ENCODE assay signal across 14 cellular contexts in the genomic region with DNA sequence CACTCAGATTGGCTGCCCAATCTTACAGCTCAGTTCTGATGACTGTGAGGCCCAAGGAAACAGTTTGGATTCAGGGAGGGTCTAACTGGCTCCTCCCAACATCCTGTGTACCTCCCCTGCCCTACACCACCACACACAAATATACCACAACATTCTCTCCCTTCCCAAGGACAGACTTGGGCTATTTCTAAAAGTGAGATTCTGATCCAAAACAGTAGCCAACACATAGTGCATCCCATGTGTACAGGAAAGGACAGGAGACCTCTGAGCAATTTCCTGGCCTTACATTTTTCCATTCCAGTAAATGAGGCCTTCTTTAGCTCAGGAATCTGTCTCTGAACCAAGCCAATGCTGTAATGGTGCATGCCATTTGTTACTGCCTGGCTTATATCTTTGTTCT. TPM values are rescaled to one million over a fixed set of nuclear protein-coding genes. Genes with fewer than 3 reads are reported as not detected.
DNase-seq lines count a peak whose midpoint lies in the region; ATAC-seq and TF ChIP-seq lines count a peak whose summit lies in the region.
"Had no signal": no experiment of that assay in that cellular context is flagged by ENCODE, and none has a peak within 500 bp of the region (broad histone marks: within the 10 kb centered on the region; RNA-seq: fewer than 3 reads in every experiment).

No MANE protein-coding gene starts in this region.

- H2BK20ac ChIP-seq in IMR-90 (ENCODE audit: low read depth, low read length): no peak overlapping the region

- ATAC-seq in IMR-90 (ENCODE audit: low read depth) (peak; percentile 51), gastroesophageal sphincter (peak; percentile 40), left lobe of liver (no peak)
- ATAC-seq: CD8-positive, alpha-beta T cell; sciatic nerve had no signal

- H2AK9ac ChIP-seq in IMR-90 (replicated peaks; ENCODE audit: low read depth, low read length, poor library complexity): no peak overlapping the region

- H3K27ac ChIP-seq in IMR-90 (ENCODE audit: insufficient read depth, low read length): no peak overlapping the region
- H3K27ac ChIP-seq in breast epithelium: peak overlapping the region; percentile 81 to 82
- no peak overlapping the region for H3K27ac ChIP-seq in gastroesophageal sphincter
- H3K27ac ChIP-seq: SJCRH30 had no signal

- peak overlapping the region in 1 of 2 experiments; percentile 52; a peak in 1 of 4 replicates for H4K8ac ChIP-seq in IMR-90 (ENCODE audit: low read depth in 2 of 2, low read length in 2 of 2)

- TF ChIP-seq EP300 in gastroesophageal sphincter (IDR thresholded peaks at IDR 0.05): no peak

- H3K36me3 ChIP-seq in IMR-90 (ENCODE audit: control insufficient read depth, insufficient read depth, low read length) (no peaks in the 10 kb centered on the region), breast epithelium (no peaks in the 10 kb centered on the region), gastroesophageal sphincter (no peaks in the 10 kb centered on the region)
- H3K36me3 ChIP-seq: SJCRH30 had no signal

- H3K9ac ChIP-seq in IMR-90 (ENCODE audit: low read depth, low read length): no peak overlapping the region

- dilution Hi-C loops in IMR-90 (cut with HindIII; ENCODE audit: low sequenced_read_pairs, unreplicated experiment): no loop called here

- no peak overlapping the region for H3K23ac ChIP-seq in IMR-90 (ENCODE audit: low read depth, low read length)

- no peaks in the 10 kb centered on the region for H3K9me1 ChIP-seq in IMR-90 (ENCODE audit: insufficient read depth, low read length)

- H4K5ac ChIP-seq in IMR-90 (ENCODE audit: low read depth, low read length): no peak overlapping the region; the same call in 1 of the 2 replicates

- no peaks in the 10 kb centered on the region for H3K79me1 ChIP-seq in IMR-90 (ENCODE audit: low read depth in 1 of 2, low read length in 2 of 2)

- POLR2A ChIA-PET in IMR-90 (lab: Charles Lee; ENCODE audit: unreplicated experiment): no interaction called here

- H4K91ac ChIP-seq in IMR-90 (ENCODE audit: insufficient read depth, low read depth, low read length): no peak overlapping the region

- TF ChIP-seq CTCF in IMR-90 (conservative IDR thresholded peaks at IDR 0.05; ENCODE audit: low read depth, low read length) (no peak), breast epithelium (IDR thresholded peaks at IDR 0.05) (no peak), gastroesophageal sphincter (IDR thresholded peaks at IDR 0.05) (no peak)

- no peak overlapping the region for H3K18ac ChIP-seq in IMR-90 (ENCODE audit: low read depth, low read length)

- TF ChIP-seq POLR2A in IMR-90 (IDR thresholded peaks at IDR 0.05; ENCODE audit: low read depth, low read length) (no peak), breast epithelium (IDR thresholded peaks at IDR 0.05) (no peak), gastroesophageal sphincter (IDR thresholded peaks at IDR 0.05) (no peak)

- BruUV-seq in IMR-90 (replicated peaks; lab: Mats Ljungman, UMichigan): no TSS peak

- H2BK15ac ChIP-seq in IMR-90 (ENCODE audit: low read depth, low read length): peak overlapping the region; percentile 4; the same call in 1 of the 3 replicates

- H3K9me3 ChIP-seq in IMR-90 (ENCODE audit: control insufficient read depth, insufficient read depth, low read length): no peaks in the 10 kb centered on the region
- H3K9me3 ChIP-seq in breast epithelium: no peaks in the 10 kb centered on the region
- H3K9me3 ChIP-seq in gastroesophageal sphincter: no peaks in the 10 kb centered on the region
- H3K9me3 ChIP-seq: SJCRH30 had no signal

- intact Hi-C loops in IMR-90 (cut with micrococcal nuclease): no loop called here
- intact Hi-C loops in breast epithelium (cut with DNase I; ENCODE audit: low total_unique reads): no loop called here

- H2BK5ac ChIP-seq in IMR-90 (ENCODE audit: low read depth, low read length, poor library complexity, severe bottlenecking): no peak overlapping the region

- H2BK120ac ChIP-seq in IMR-90 (ENCODE audit: low read depth, low read length): no peak overlapping the region

- H3K4me3 ChIP-seq in IMR-90 (ENCODE audit: insufficient read depth, low read depth, low read length) (no peak overlapping the region), breast epithelium (no peak overlapping the region), gastroesophageal sphincter (no peak overlapping the region)
- H3K4me3 ChIP-seq: SJCRH30 had no signal

- H4K20me1 ChIP-seq in IMR-90 (ENCODE audit: insufficient read depth, low read length): no peaks in the 10 kb centered on the region

- in situ Hi-C loops in IMR-90 (cut with MboI; ENCODE audit: low sequenced_read_pairs): no loop called here

- CTCF ChIA-PET in IMR-90 (lab: Yijun Ruan, JAX): interaction anchor here (0.6 kb wide), 2 partner anchors 23 to 34 kb away, joined by 3 to 4 read pairs; no protein-coding TSS in a partner anchor

- DNase-seq in IMR-90: peak; percentile 45
- DNase-seq in breast epithelium (ENCODE audit: low spot score in 2 of 2): no peak
- peak; percentile 28 for DNase-seq in stromal cell of bone marrow (ENCODE audit: low read depth)
- no peak for DNase-seq in NCI-H128 (lab: John Stamatoyannopoulos, UW; ENCODE audit: unreplicated experiment)
- DNase-seq in EL: no peak
- no peak for DNase-seq in left lobe of liver (ENCODE audit: low spot score)
- DNase-seq: activated naive CD4-positive, alpha-beta T cell treated with anti-CD3 and anti-CD28 coated beads for 36 hours; CD8-positive, alpha-beta T cell; kidney; naive B cell; NCI-H2081 had no signal

- H2AFZ ChIP-seq in IMR-90 (replicated peaks; ENCODE audit: low read length, poor library complexity): peak overlapping the region; percentile 63

- peak overlapping the region; percentile 47 for H3K4ac ChIP-seq in IMR-90 (ENCODE audit: low read depth, low read length)

- H3K56ac ChIP-seq in IMR-90 (ENCODE audit: extremely low read depth, insufficient read depth, low read length): no peak overlapping the region

- no peak for TF ChIP-seq RAD21 in IMR-90 (IDR thresholded peaks at IDR 0.05; ENCODE audit: low read length)

- H3K4me1 ChIP-seq in IMR-90 (ENCODE audit: control insufficient read depth, insufficient read depth, low read length) (peaks cover 5% of the 10 kb centered on the region; the same call in 1 of the 2 replicates), breast epithelium (no peaks in the 10 kb centered on the region), gastroesophageal sphincter (peaks cover 0 to 17% (median 0%) of the 10 kb centered on the region in 3 donors)

- H2AK5ac ChIP-seq in IMR-90 (ENCODE audit: low read depth, low read length): peak overlapping the region; percentile 40; the same call in 1 of the 2 replicates

- peak overlapping the region; percentile 26; the same call in 1 of the 2 replicates for H3K14ac ChIP-seq in IMR-90 (replicated peaks; ENCODE audit: low read depth, low read length)

- no peak overlapping the region for H3K4me2 ChIP-seq in IMR-90 (ENCODE audit: low read depth, low read length)

- H3K27me3 ChIP-seq in IMR-90 (ENCODE audit: control insufficient read depth, insufficient read depth, low read length) (no peaks in the 10 kb centered on the region), breast epithelium (no peaks in the 10 kb centered on the region), gastroesophageal sphincter (no peaks in the 10 kb centered on the region)
- H3K27me3 ChIP-seq: SJCRH30 had no signal

TF ChIP-seq in IMR-90, 13 proteins besides CTCF, POLR2A, EP300 and RAD21:
- TF ChIP-seq MAFK (IDR thresholded peaks at IDR 0.05; ENCODE audit: low read depth, low read length): no peak
- no peak for TF ChIP-seq RCOR1 (IDR thresholded peaks at IDR 0.05; ENCODE audit: insufficient replicate concordance, low read length)
- no peak for TF ChIP-seq MXI1 (IDR thresholded peaks at IDR 0.05; ENCODE audit: borderline replicate concordance, low read depth, low read length)
- TF ChIP-seq MAZ (IDR thresholded peaks at IDR 0.05; ENCODE audit: borderline replicate concordance, low read depth, low read length): no peak
- no peak for TF ChIP-seq CEBPB (IDR thresholded peaks at IDR 0.05; ENCODE audit: low read depth, low read length)
- TF ChIP-seq BHLHE40 (IDR thresholded peaks at IDR 0.05; ENCODE audit: low read depth, low read length): no peak
- TF ChIP-seq NFE2L2 (IDR thresholded peaks at IDR 0.05; ENCODE audit: low read depth, low read length): no peak
- TF ChIP-seq, protein P1, sequence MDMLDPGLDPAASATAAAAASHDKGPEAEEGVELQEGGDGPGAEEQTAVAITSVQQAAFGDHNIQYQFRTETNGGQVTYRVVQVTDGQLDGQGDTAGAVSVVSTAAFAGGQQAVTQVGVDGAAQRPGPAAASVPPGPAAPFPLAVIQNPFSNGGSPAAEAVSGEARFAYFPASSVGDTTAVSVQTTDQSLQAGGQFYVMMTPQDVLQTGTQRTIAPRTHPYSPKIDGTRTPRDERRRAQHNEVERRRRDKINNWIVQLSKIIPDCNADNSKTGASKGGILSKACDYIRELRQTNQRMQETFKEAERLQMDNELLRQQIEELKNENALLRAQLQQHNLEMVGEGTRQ (IDR thresholded peaks at IDR 0.05; ENCODE audit: low read depth, low read length): no peak

RNA-seq across cellular contexts. Expression of a gene that starts 20.8 kb away (rescaled TPM):
- total RNA-seq in IMR-90 (2012; rRNA removed) (not detected in 2 replicates), breast epithelium (1 to 10 TPM; 1.9 to 5.2 (median 2.6) TPM), gastroesophageal sphincter (1 to 10 TPM; 2.8 to 6.5 (median 4.9) TPM), left lobe of liver (1.7 TPM)
- not detected in 2 replicates for polyA plus RNA-seq in IMR-90 (2012; rRNA removed)
- not detected in 2 replicates for polyA plus RNA-seq in IMR-90 (2012; cell fraction: cytosol; rRNA removed)
- polyA plus RNA-seq in IMR-90 (2012; cell fraction: nucleus; rRNA removed; ENCODE audit: low replicate concordance): not detected in 2 replicates
- total RNA-seq: activated naive CD4-positive, alpha-beta T cell treated with anti-CD3 and anti-CD28 coated beads for 36 hours; CD8-positive, alpha-beta T cell had no signal

Comparison
In these comparisons a context has a peak if more than half of its experiments do, and no peak if none do; other contexts are left out.
1. DNase-seq: peak in IMR-90 (single experiment) and stromal cell of bone marrow (single experiment); none in breast epithelium (0 of 2), NCI-H128 (single experiment), EL (single experiment) and left lobe of liver (single experiment).
2. H3K27ac ChIP-seq: peak in breast epithelium (2 of 2); none in IMR-90 (single experiment) and gastroesophageal sphincter (0 of 4).